ENCODE assay signal across 25 cellular contexts in the genomic region with DNA sequence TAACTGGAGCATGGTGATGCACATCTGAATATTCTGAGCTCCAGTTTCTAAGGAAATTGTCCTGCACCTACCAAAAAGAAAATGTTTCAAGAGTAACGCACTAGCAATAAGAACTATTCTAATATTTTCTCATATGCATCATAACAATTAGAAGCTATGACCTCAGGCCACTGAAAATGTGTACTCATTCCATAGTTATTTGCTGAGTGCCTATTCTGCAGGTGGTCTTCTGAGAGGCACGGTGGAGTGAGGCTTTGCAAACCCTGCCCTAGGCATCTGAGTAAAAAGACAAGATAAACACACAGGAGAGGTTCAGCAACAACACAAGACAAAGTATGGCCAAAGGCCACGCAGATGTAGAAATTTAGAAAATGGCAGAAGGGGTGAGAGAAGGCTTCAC. TPM values are rescaled to one million over a fixed set of nuclear protein-coding genes. Genes with fewer than 3 reads are reported as not detected.
"Had no signal": no experiment of that assay in that cellular context is flagged by ENCODE, and none has a peak within 500 bp of the region (broad histone marks: within the 10 kb centered on the region; RNA-seq: fewer than 3 reads in every experiment).

No MANE protein-coding gene starts in this region.

- H3K27ac ChIP-seq: body of pancreas, sigmoid colon, testis, upper lobe of left lung had no signal

- H3K9me3 ChIP-seq: body of pancreas, sigmoid colon, testis, upper lobe of left lung had no signal

- H3K4me3 Mint-ChIP-seq: activated naive CD4-positive, alpha-beta T cell treated with anti-CD3 and anti-CD28 coated beads for 36 hours; activated T-cell treated with anti-CD3 and anti-CD28 coated beads, Interleukin-2, amount 50 U/mL, for 4 hours; dendritic cell treated with granulocyte-macrophage colony-stimulating factor and Interleukin-4, amounts not matched to agents 40 ng/mL and 50 ng/mL, for 4 days; natural killer cell; WTC11 had no signal

- ATAC-seq: activated T-cell treated with anti-CD3 and anti-CD28 coated beads, Interleukin-2, amount 50 U/mL, for 4 hours; body of pancreas; left cardiac atrium; natural killer cell; WTC11 had no signal

- H3K9me3 Mint-ChIP-seq: activated naive CD4-positive, alpha-beta T cell treated with anti-CD3 and anti-CD28 coated beads for 36 hours; activated T-cell treated with anti-CD3 and anti-CD28 coated beads, Interleukin-2, amount 50 U/mL, for 4 hours; dendritic cell treated with granulocyte-macrophage colony-stimulating factor and Interleukin-4, amounts not matched to agents 40 ng/mL and 50 ng/mL, for 4 days; WTC11 had no signal

- H3K27ac Mint-ChIP-seq: activated naive CD4-positive, alpha-beta T cell treated with anti-CD3 and anti-CD28 coated beads for 36 hours; dendritic cell treated with granulocyte-macrophage colony-stimulating factor and Interleukin-4, amounts not matched to agents 40 ng/mL and 50 ng/mL, for 4 days; natural killer cell; progenitor cell of endocrine pancreas; WTC11 had no signal

- H3K4me1 ChIP-seq: body of pancreas, sigmoid colon, testis, upper lobe of left lung had no signal

- H3K36me3 ChIP-seq: sigmoid colon, upper lobe of left lung had no signal

- DNase-seq: activated CD8-positive, alpha-beta memory T cell treated with anti-CD3 and anti-CD28 coated beads for 24 hours; activated CD8-positive, alpha-beta memory T cell treated with anti-CD3 and anti-CD28 coated beads, Interleukin-2, amount 50 U/mL, for 4 hours; activated naive CD4-positive, alpha-beta T cell treated with anti-CD3 and anti-CD28 coated beads for 36 hours; activated T-cell treated with anti-CD3 and anti-CD28 coated beads, Interleukin-2, amount 50 U/mL, for 4 hours; amygdala; body of pancreas; effector CD4-positive, alpha-beta T cell; glutamatergic neuron; hypothalamus; left cardiac atrium; midbrain; natural killer cell; retina; sigmoid colon; stimulated activated CD4-positive, alpha-beta T cell treated with anti-CD3 and anti-CD28 coated beads, Interleukin-2, amount 100 ng/mL, for 48 hours; stimulated activated naive CD4-positive, alpha-beta T cell; T-helper 1 cell; testis; upper lobe of left lung had no signal

- H3K4me3 ChIP-seq: body of pancreas, sigmoid colon, testis, upper lobe of left lung had no signal

- H3K27me3 Mint-ChIP-seq: dendritic cell treated with granulocyte-macrophage colony-stimulating factor and Interleukin-4, amounts not matched to agents 40 ng/mL and 50 ng/mL, for 4 days; progenitor cell of endocrine pancreas had no signal

- H3K4me1 Mint-ChIP-seq: natural killer cell, WTC11 had no signal

- H3K36me3 Mint-ChIP-seq: natural killer cell, WTC11 had no signal

- H3K27me3 ChIP-seq: body of pancreas, sigmoid colon, testis, upper lobe of left lung had no signal

RNA-seq across cellular contexts. Expression of a gene that starts 23.7 kb away (rescaled TPM):
- total RNA-seq: activated naive CD4-positive, alpha-beta T cell treated with anti-CD3 and anti-CD28 coated beads for 36 hours; activated T-cell treated with anti-CD3 and anti-CD28 coated beads, Interleukin-2, amount 50 U/mL, for 4 hours; chondrocyte; frontal cortex; natural killer cell; osteocyte; progenitor cell of endocrine pancreas; WTC11 had no signal
